Comparison of ENCODE assay signal across 8 cellular contexts in the genomic region with DNA sequence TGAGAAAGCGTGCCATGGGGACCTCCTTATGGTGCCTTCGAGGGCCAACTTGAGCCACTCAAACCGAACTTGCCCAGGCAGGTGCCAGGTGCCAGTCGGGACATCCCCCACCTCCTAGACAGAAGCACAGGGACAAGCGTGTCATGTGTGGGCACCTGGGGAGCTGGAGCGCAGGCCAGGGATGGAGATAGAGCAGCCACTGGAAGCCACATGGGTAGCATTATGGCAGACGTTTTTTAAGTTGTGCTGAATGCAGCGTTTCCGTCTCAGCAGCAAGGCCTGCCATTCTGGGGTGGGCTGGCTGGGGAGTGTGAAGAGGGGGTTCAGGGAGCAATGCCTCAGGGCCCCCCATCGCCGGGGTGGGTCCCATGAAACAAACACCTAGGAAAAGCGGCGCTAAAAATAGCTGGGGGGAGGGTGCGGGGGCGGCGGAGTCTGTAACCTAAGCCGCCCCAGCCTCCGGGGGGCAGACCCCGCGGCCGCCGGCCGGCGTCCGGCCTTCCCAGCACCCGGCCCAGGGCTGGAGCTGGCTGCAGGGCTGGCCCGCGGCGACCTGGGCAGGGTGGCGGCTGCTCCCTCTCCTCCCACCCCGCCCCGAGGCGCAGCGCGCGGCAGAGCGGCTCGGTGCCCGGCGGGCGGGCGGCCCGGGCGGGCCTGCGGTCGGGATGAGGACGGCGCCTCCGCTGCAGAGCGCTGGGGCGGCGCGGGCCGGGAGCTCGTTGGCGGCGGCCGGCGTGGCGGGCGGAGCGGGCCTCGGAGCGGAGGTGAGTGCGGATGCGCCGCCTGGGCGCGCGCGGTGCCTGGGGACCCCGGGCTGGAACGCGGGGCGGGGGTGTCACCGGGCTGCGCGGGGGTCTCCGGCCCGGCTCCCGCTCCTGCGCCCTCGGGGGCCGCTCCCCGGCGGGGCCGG. TPM values are rescaled to one million over a fixed set of nuclear protein-coding genes. Genes with fewer than 3 reads are reported as not detected.
DNase-seq lines count a peak whose midpoint lies in the region; ATAC-seq and TF ChIP-seq lines count a peak whose summit lies in the region.

A gene with protein sequence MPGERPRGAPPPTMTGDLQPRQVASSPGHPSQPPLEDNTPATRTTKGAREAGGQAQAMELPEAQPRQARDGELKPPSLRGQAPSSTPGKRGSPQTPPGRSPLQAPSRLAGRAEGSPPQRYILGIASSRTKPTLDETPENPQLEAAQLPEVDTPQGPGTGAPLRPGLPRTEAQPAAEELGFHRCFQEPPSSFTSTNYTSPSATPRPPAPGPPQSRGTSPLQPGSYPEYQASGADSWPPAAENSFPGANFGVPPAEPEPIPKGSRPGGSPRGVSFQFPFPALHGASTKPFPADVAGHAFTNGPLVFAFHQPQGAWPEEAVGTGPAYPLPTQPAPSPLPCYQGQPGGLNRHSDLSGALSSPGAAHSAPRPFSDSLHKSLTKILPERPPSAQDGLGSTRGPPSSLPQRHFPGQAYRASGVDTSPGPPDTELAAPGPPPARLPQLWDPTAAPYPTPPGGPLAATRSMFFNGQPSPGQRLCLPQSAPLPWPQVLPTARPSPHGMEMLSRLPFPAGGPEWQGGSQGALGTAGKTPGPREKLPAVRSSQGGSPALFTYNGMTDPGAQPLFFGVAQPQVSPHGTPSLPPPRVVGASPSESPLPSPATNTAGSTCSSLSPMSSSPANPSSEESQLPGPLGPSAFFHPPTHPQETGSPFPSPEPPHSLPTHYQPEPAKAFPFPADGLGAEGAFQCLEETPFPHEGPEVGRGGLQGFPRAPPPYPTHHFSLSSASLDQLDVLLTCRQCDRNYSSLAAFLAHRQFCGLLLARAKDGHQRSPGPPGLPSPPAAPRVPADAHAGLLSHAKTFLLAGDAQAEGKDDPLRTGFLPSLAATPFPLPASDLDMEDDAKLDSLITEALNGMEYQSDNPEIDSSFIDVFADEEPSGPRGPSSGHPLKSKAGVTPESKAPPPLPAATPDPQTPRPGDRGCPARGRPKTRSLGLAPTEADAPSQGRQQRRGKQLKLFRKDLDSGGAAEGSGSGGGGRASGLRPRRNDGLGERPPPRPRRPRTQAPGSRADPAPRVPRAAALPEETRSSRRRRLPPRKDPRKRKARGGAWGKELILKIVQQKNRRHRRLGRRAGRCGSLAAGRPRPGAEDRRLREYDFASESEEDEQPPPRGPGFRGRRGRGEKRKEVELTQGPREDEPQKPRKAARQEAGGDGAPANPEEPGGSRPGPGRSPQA (N-terminal part only) (plus strand): TSS at position 469 of the 910 bp plus-strand sequence. CDS start 44,512 bp downstream, outside the sequence.

- intact Hi-C loops in sciatic nerve (cut with DNase I) = no loop called here

- no peaks in the 10 kb centered on the region for H4K20me1 ChIP-seq in MM.1S (ENCODE audit: insufficient read depth, low read length)

- no peak for ATAC-seq in sciatic nerve
- ATAC-seq in GM21360 (IDR thresholded peaks at IDR 0.05; ENCODE audit: unreplicated experiment) = no peak
- ATAC-seq in GM21529 (IDR thresholded peaks at IDR 0.05; ENCODE audit: unreplicated experiment) = no peak

- no peak for TF ChIP-seq CTCF in WI38 (IDR thresholded peaks at IDR 0.05; ENCODE audit: low read depth, low read length)
- no peak for TF ChIP-seq CTCF in right atrium auricular region (IDR thresholded peaks at IDR 0.05)
- TF ChIP-seq CTCF in MM.1S (IDR thresholded peaks at IDR 0.05; ENCODE audit: low read length) = no peak

- no peak within 1 kb of the TSS for H2AFZ ChIP-seq in MM.1S (ENCODE audit: low read length)

- H3K4me2 ChIP-seq in MM.1S (ENCODE audit: low read depth, low read length) = no peak within 1 kb of the TSS

- H3K4me1 ChIP-seq in right atrium auricular region (peaks cover 0 to 14% of the 10 kb centered on the region in 2 donors), MM.1S (ENCODE audit: low read length) (no peaks in the 10 kb centered on the region)

- H3F3A ChIP-seq in MM.1S (ENCODE audit: insufficient read depth, low read length) = no peaks in the 10 kb centered on the region

- H3K9me3 ChIP-seq in right atrium auricular region = no peaks in the 10 kb centered on the region
- H3K9me3 ChIP-seq in MM.1S (replicated peaks; ENCODE audit: insufficient read depth, low read length) = no peaks in the 10 kb centered on the region

- peak; percentile 40 for DNase-seq in Daoy (ENCODE audit: low read depth)
- no peak for DNase-seq in right atrium auricular region (ENCODE audit: low spot score)
- DNase-seq in sciatic nerve (ENCODE audit: low spot score) = peak; percentile 57
- DNase-seq in HUDEP-2 (lab: John Stamatoyannopoulos, UW; ENCODE audit: unreplicated experiment in 76 of 76) = no peak
- no peak for DNase-seq in MM.1S

- H3K36me3 ChIP-seq in right atrium auricular region = no peaks in the 10 kb centered on the region
- no peaks in the 10 kb centered on the region for H3K36me3 ChIP-seq in MM.1S (replicated peaks; ENCODE audit: insufficient read depth, low read length)

- H3K4me3 ChIP-seq in WI38 (ENCODE audit: low read depth, low read length) = peak within 1 kb of the TSS; percentile 75
- H3K4me3 ChIP-seq in right atrium auricular region = peak within 1 kb of the TSS; percentile 17 to 48
- no peak within 1 kb of the TSS for H3K4me3 ChIP-seq in MM.1S (ENCODE audit: low read length)

- H3K9ac ChIP-seq in MM.1S (ENCODE audit: low read length) = no peak within 1 kb of the TSS

- H3K27me3 ChIP-seq in right atrium auricular region (peaks cover 0 to 6% of the 10 kb centered on the region in 2 donors), MM.1S (replicated peaks; ENCODE audit: insufficient read depth, low read length) (peaks cover 70% of the 10 kb centered on the region)

- H3K79me2 ChIP-seq in MM.1S (ENCODE audit: low read length) = no peaks in the 10 kb centered on the region

- H3K9me2 ChIP-seq in MM.1S (replicated peaks; ENCODE audit: insufficient read depth, low read length) = no peaks in the 10 kb centered on the region

- no peak within 1 kb of the TSS for H3K27ac ChIP-seq in right atrium auricular region
- H3K27ac ChIP-seq in MM.1S (ENCODE audit: low read length) = no peak within 1 kb of the TSS

RNA-seq across cellular contexts. Expression of the gene that starts here (rescaled TPM):
- total RNA-seq in Daoy (2014; rRNA removed; shearing (Covaris generic)) = 0.23 and 0.27 TPM in 2 replicates
- total RNA-seq in right atrium auricular region (under 1 TPM; 0.56 to 0.83 TPM), sciatic nerve (2.9 TPM)

Comparison
In these comparisons a context has a peak if more than half of its experiments do, and no peak if none do; other contexts are left out.
1. Peak in DNase-seq in Daoy; RNA of the gene not detected or under 1 TPM.